Comparison of ENCODE assay signal across 12 cellular contexts in genomic region chr11:44939673-44940072, GRCh38. TPM values are rescaled to one million over a fixed set of nuclear protein-coding genes. Genes with fewer than 3 reads are reported as not detected.
DNase-seq lines count a peak whose midpoint lies in the region; ATAC-seq and TF ChIP-seq lines count a peak whose summit lies in the region.
"Had no signal": no experiment of that assay in that cellular context is flagged by ENCODE, and none has a peak within 500 bp of the region (broad histone marks: within the 10 kb centered on the region; RNA-seq: fewer than 3 reads in every experiment).

No MANE protein-coding gene starts in this region.

- H3K4me2 ChIP-seq in MM.1S (ENCODE audit: low read depth, low read length), result no peak overlapping the region

- peaks cover 6% of the 10 kb centered on the region for H3K4me1 Mint-ChIP-seq in MCF 10A (ENCODE audit: insufficient read depth, unreplicated experiment)
- peaks cover 58% of the 10 kb centered on the region for H3K4me1 Mint-ChIP-seq in activated B cell treated with CpG ODN at 0.5 μM for 24 hours
- H3K4me1 Mint-ChIP-seq in CD4-positive, alpha-beta memory T cell, result peaks cover 9 to 31% (median 15%) of the 10 kb centered on the region in 4 donors
- peaks cover 19% of the 10 kb centered on the region for H3K4me1 Mint-ChIP-seq in activated T-helper 17 cell treated with anti-CD3 and anti-CD28 coated beads, Interleukin-2, amount 50 U/mL, for 72 hours

- H3K9me3 Mint-ChIP-seq in MCF 10A (ENCODE audit: unreplicated experiment), result no peaks in the 10 kb centered on the region
- no peaks in the 10 kb centered on the region for H3K9me3 Mint-ChIP-seq in activated B cell treated with CpG ODN at 0.5 μM for 24 hours
- H3K9me3 Mint-ChIP-seq in CD4-positive, alpha-beta memory T cell, result no peaks in the 10 kb centered on the region
- no peaks in the 10 kb centered on the region for H3K9me3 Mint-ChIP-seq in activated T-helper 17 cell treated with anti-CD3 and anti-CD28 coated beads, Interleukin-2, amount 50 U/mL, for 72 hours
- H3K9me3 Mint-ChIP-seq: activated naive CD4-positive, alpha-beta T cell treated with anti-CD3 and anti-CD28 coated beads, Interleukin-2, amount 50 U/mL, for 24 hours had no signal

- no peak overlapping the region for H2AFZ ChIP-seq in MM.1S (ENCODE audit: low read length)

- H3K9ac ChIP-seq in MM.1S (ENCODE audit: low read length), result no peak overlapping the region

- H3K27ac ChIP-seq in breast epithelium, result peak overlapping the region; percentile 43 to 90
- peak overlapping the region; percentile 39 for H3K27ac ChIP-seq in right cardiac atrium (ENCODE audit: low read length)
- peak overlapping the region in 1 of 2 donors; percentile 25 for H3K27ac ChIP-seq in uterus
- no peak overlapping the region for H3K27ac ChIP-seq in CD4-positive, alpha-beta memory T cell (ENCODE audit: low read depth, low read length)
- H3K27ac ChIP-seq in MM.1S (ENCODE audit: low read length), result no peak overlapping the region

- TF ChIP-seq CTCF in breast epithelium (IDR thresholded peaks at IDR 0.05), result no peak
- TF ChIP-seq CTCF in MCF 10A (IDR thresholded peaks at IDR 0.05; ENCODE audit: unreplicated experiment), result no peak
- TF ChIP-seq CTCF in activated B cell treated with CpG ODN at 0.5 μM for 24 hours (IDR thresholded peaks at IDR 0.05), result no peak
- peak in 2 of 4 experiments; percentile 23 to 37 for TF ChIP-seq CTCF in uterus (IDR thresholded peaks at IDR 0.05)
- TF ChIP-seq CTCF in MM.1S (IDR thresholded peaks at IDR 0.05; ENCODE audit: low read length), result no peak

- H3K27ac Mint-ChIP-seq in MCF 10A (ENCODE audit: low read depth, unreplicated experiment), result no peak overlapping the region
- peak overlapping the region; percentile 24 for H3K27ac Mint-ChIP-seq in activated B cell treated with CpG ODN at 0.5 μM for 24 hours
- no peak overlapping the region for H3K27ac Mint-ChIP-seq in CD4-positive, alpha-beta memory T cell
- H3K27ac Mint-ChIP-seq in activated T-helper 17 cell treated with anti-CD3 and anti-CD28 coated beads, Interleukin-2, amount 50 U/mL, for 72 hours, result no peak overlapping the region
- H3K27ac Mint-ChIP-seq: activated naive CD4-positive, alpha-beta T cell treated with anti-CD3 and anti-CD28 coated beads, Interleukin-2, amount 50 U/mL, for 24 hours had no signal

- no peaks in the 10 kb centered on the region for H3K79me2 ChIP-seq in MM.1S (ENCODE audit: low read length)

- H3K36me3 Mint-ChIP-seq in MCF 10A (ENCODE audit: insufficient read depth, unreplicated experiment) (no peaks in the 10 kb centered on the region), activated B cell treated with CpG ODN at 0.5 μM for 24 hours (ENCODE audit: low read depth) (peaks cover 38% of the 10 kb centered on the region)
- H3K36me3 Mint-ChIP-seq in CD4-positive, alpha-beta memory T cell, result no peaks in the 10 kb centered on the region
- H3K36me3 Mint-ChIP-seq in activated T-helper 17 cell treated with anti-CD3 and anti-CD28 coated beads, Interleukin-2, amount 50 U/mL, for 72 hours (ENCODE audit: low read depth), result no peaks in the 10 kb centered on the region
- H3K36me3 Mint-ChIP-seq: activated naive CD4-positive, alpha-beta T cell treated with anti-CD3 and anti-CD28 coated beads, Interleukin-2, amount 50 U/mL, for 24 hours had no signal

- WGBS in right cardiac atrium, result 34% methylated on average over 14 of the region's 14 CpGs

- H3K27me3 Mint-ChIP-seq in MCF 10A (ENCODE audit: insufficient read depth, unreplicated experiment), result no peaks in the 10 kb centered on the region
- H3K27me3 Mint-ChIP-seq in activated B cell treated with CpG ODN at 0.5 μM for 24 hours, result no peaks in the 10 kb centered on the region
- no peaks in the 10 kb centered on the region for H3K27me3 Mint-ChIP-seq in CD4-positive, alpha-beta memory T cell
- H3K27me3 Mint-ChIP-seq in activated T-helper 17 cell treated with anti-CD3 and anti-CD28 coated beads, Interleukin-2, amount 50 U/mL, for 72 hours, result no peaks in the 10 kb centered on the region
- H3K27me3 Mint-ChIP-seq: activated naive CD4-positive, alpha-beta T cell treated with anti-CD3 and anti-CD28 coated beads, Interleukin-2, amount 50 U/mL, for 24 hours had no signal

- H3K4me3 Mint-ChIP-seq in MCF 10A (ENCODE audit: unreplicated experiment), result no peak overlapping the region
- no peak overlapping the region for H3K4me3 Mint-ChIP-seq in activated B cell treated with CpG ODN at 0.5 μM for 24 hours
- H3K4me3 Mint-ChIP-seq in CD4-positive, alpha-beta memory T cell, result no peak overlapping the region
- H3K4me3 Mint-ChIP-seq in activated T-helper 17 cell treated with anti-CD3 and anti-CD28 coated beads, Interleukin-2, amount 50 U/mL, for 72 hours, result no peak overlapping the region
- H3K4me3 Mint-ChIP-seq: activated naive CD4-positive, alpha-beta T cell treated with anti-CD3 and anti-CD28 coated beads, Interleukin-2, amount 50 U/mL, for 24 hours had no signal

- H3K9me3 ChIP-seq in breast epithelium (no peaks in the 10 kb centered on the region), right cardiac atrium (ENCODE audit: control insufficient read depth, low read length) (no peaks in the 10 kb centered on the region), uterus (no peaks in the 10 kb centered on the region), MM.1S (replicated peaks; ENCODE audit: insufficient read depth, low read length) (no peaks in the 10 kb centered on the region)
- no peaks in the 10 kb centered on the region for H3K9me3 ChIP-seq in CD4-positive, alpha-beta memory T cell (ENCODE audit: control insufficient read depth in 1 of 2, low read length in 2 of 2)

- DNase-seq in breast epithelium (ENCODE audit: low spot score in 2 of 2) (no peak), MCF 10A (ENCODE audit: unreplicated experiment) (no peak), activated B cell treated with CpG ODN at 0.5 μM for 24 hours (no peak), right cardiac atrium (peak; percentile 70 to 86 (median 80)), uterus (peak; percentile 41 to 43), MM.1S (no peak)
- no peak for DNase-seq in CD4-positive, alpha-beta memory T cell
- DNase-seq: ACHN, NCI-H446, T1000 had no signal

- intact Hi-C loops in breast epithelium (cut with DNase I; ENCODE audit: low total_unique reads), result loop anchor here (5.0 to 10.0 kb wide), 2 partner anchors 158 to 395 kb away; no protein-coding TSS in a partner anchor
- intact Hi-C loops in MCF 10A (cut with micrococcal nuclease), result loop anchor here (5.0 kb wide), 1 partner anchor 353 kb away; no protein-coding TSS in a partner anchor
- intact Hi-C loops in activated B cell treated with CpG ODN at 0.5 μM for 24 hours (cut with micrococcal nuclease), result loop anchor here (5.0 to 10.0 kb wide), 3 partner anchors 38 to 1765 kb away; partner anchors contain the start of genes ARHGAP1, SLC35C1 and ZNF408
- intact Hi-C loops in right cardiac atrium (cut with DNase I), result loop anchor here (5.0 to 10.0 kb wide), 5 partner anchors 163 to 385 kb away; partner anchors contain the start of gene SYT13 (in 1 of the 4)
- intact Hi-C loops in uterus (cut with DNase I; ENCODE audit: low total_unique reads), result loop anchor here (10.0 kb wide), 1 partner anchor 395 kb away; no protein-coding TSS in a partner anchor
- intact Hi-C loops in CD4-positive, alpha-beta memory T cell (cut with micrococcal nuclease), result no loop called here

- H3K9me2 ChIP-seq in MM.1S (replicated peaks; ENCODE audit: insufficient read depth, low read length), result no peaks in the 10 kb centered on the region

- BruUV-seq in MCF 10A (replicated peaks; lab: Mats Ljungman, UMichigan), result no TSS peak

- CTCF ChIA-PET in MCF 10A (lab: Yijun Ruan, JAX) (interaction anchor here (0.8 to 17.4 kb wide), 3 partner anchors 15 to 162 kb away, joined by 3 to 1181 read pairs (median 6); no protein-coding TSS in a partner anchor), activated B cell treated with CpG ODN at 0.5 μM for 24 hours (lab: Charles Lee) (interaction anchor here (1.1 to 24.5 kb wide), 2 partner anchors 13 to 165 kb away, joined by 3 to 1010 read pairs; no protein-coding TSS in a partner anchor)
- CTCF ChIA-PET in CD4-positive, alpha-beta memory T cell (lab: Charles Lee; ENCODE audit: partially characterized antibody), result interaction anchor here (0.9 to 18.9 kb wide), 4 partner anchors 11 to 166 kb away, joined by 3 to 1298 read pairs (median 56); partner anchors contain the start of gene TP53I11

- peaks cover 0 to 5% of the 10 kb centered on the region in 2 donors for H3K4me1 ChIP-seq in breast epithelium
- H3K4me1 ChIP-seq in right cardiac atrium (ENCODE audit: control insufficient read depth, insufficient read depth, low read length), result peaks cover 23% of the 10 kb centered on the region
- H3K4me1 ChIP-seq in uterus, result no peaks in the 10 kb centered on the region
- H3K4me1 ChIP-seq in CD4-positive, alpha-beta memory T cell (ENCODE audit: insufficient read depth, low read length), result peaks cover 16% of the 10 kb centered on the region
- H3K4me1 ChIP-seq in MM.1S (ENCODE audit: low read length), result 0 out of 2 replicates have a peak, but pooled peaks cover 9% of the 10 kb centered on the region

- POLR2A ChIA-PET in MCF 10A (lab: Yijun Ruan, JAX), result interaction anchor here (0.9 kb wide), 1 partner anchor 164 kb away, joined by 3 read pairs; no protein-coding TSS in a partner anchor
- POLR2A ChIA-PET in activated B cell treated with CpG ODN at 0.5 μM for 24 hours (lab: Charles Lee), result interaction anchor here (0.8 to 0.9 kb wide), 2 partner anchors 10 to 166 kb away, joined by 3 read pairs; no protein-coding TSS in a partner anchor
- POLR2A ChIA-PET in CD4-positive, alpha-beta memory T cell (lab: Charles Lee; ENCODE audit: partially characterized antibody), result no interaction called here

- H3K36me3 ChIP-seq in breast epithelium (no peaks in the 10 kb centered on the region), uterus (no peaks in the 10 kb centered on the region), MM.1S (replicated peaks; ENCODE audit: insufficient read depth, low read length) (no peaks in the 10 kb centered on the region)
- no peaks in the 10 kb centered on the region for H3K36me3 ChIP-seq in CD4-positive, alpha-beta memory T cell (ENCODE audit: insufficient read depth, low read length)

- H3K27me3 ChIP-seq in breast epithelium, result no peaks in the 10 kb centered on the region
- H3K27me3 ChIP-seq in right cardiac atrium (ENCODE audit: control insufficient read depth, insufficient read depth), result no peaks in the 10 kb centered on the region
- no peaks in the 10 kb centered on the region for H3K27me3 ChIP-seq in uterus
- no peaks in the 10 kb centered on the region for H3K27me3 ChIP-seq in CD4-positive, alpha-beta memory T cell (ENCODE audit: insufficient read depth, low read length)
- no peaks in the 10 kb centered on the region for H3K27me3 ChIP-seq in MM.1S (replicated peaks; ENCODE audit: insufficient read depth, low read length)

- peak overlapping the region in 1 of 3 donors; percentile 33 for H3K4me3 ChIP-seq in breast epithelium
- H3K4me3 ChIP-seq in right cardiac atrium (ENCODE audit: low read length), result no peak overlapping the region
- H3K4me3 ChIP-seq in uterus, result no peak overlapping the region
- no peak overlapping the region for H3K4me3 ChIP-seq in CD4-positive, alpha-beta memory T cell (ENCODE audit: low read length in 2 of 2)
- no peak overlapping the region for H3K4me3 ChIP-seq in MM.1S (ENCODE audit: low read length)

- H3F3A ChIP-seq in MM.1S (ENCODE audit: insufficient read depth, low read length), result no peaks in the 10 kb centered on the region

- no peak for TF ChIP-seq POLR2A in breast epithelium (IDR thresholded peaks at IDR 0.05)
- TF ChIP-seq POLR2A in uterus (IDR thresholded peaks at IDR 0.05), result no peak

- no peak for ATAC-seq in activated B cell treated with CpG ODN at 0.5 μM for 24 hours (ENCODE audit: low read depth)
- peak; percentile 50 to 63 for ATAC-seq in right cardiac atrium
- ATAC-seq in activated T-helper 17 cell treated with anti-CD3 and anti-CD28 coated beads, Interleukin-2, amount 50 U/mL, for 72 hours (replicated peaks), result no peak

- H4K20me1 ChIP-seq in MM.1S (ENCODE audit: insufficient read depth, low read length), result no peaks in the 10 kb centered on the region

RNA-seq across cellular contexts. Expression of gene TP53I11, which starts 11.0 kb away (rescaled TPM):
- total RNA-seq in breast epithelium, result 10 to 100 TPM; 30.7 to 91.1 (median 75.7) TPM
- 14.8 and 17.7 TPM in 2 replicates for total RNA-seq in MCF 10A (2022)
- 145 and 175 TPM in 2 replicates for total RNA-seq in activated B cell treated with CpG ODN at 0.5 μM for 24 hours
- total RNA-seq in right cardiac atrium, result 100 to 1,000 TPM in 1 of 4 donors, 10 to 100 TPM in 3; 50.9 to 105 (median 83.1) TPM
- 81.2 TPM for polyA plus RNA-seq in right cardiac atrium
- 10 to 100 TPM in 3 of 4 donors, 1 to 10 TPM in 1; 3.8 to 53.9 (median 17.5) TPM for total RNA-seq in uterus
- total RNA-seq in CD4-positive, alpha-beta memory T cell, result 1 to 10 TPM; 4.0 to 7.0 TPM
- polyA plus RNA-seq in CD4-positive, alpha-beta memory T cell, result 1 to 10 TPM; 1.1 to 6.2 TPM
- 1 to 10 TPM; 3.8 to 6.4 TPM for total RNA-seq in activated T-helper 17 cell treated with anti-CD3 and anti-CD28 coated beads, Interleukin-2, amount 50 U/mL, for 72 hours

Comparison
In these comparisons a context has a peak if more than half of its experiments do, and no peak if none do; other contexts are left out.
1. DNase-seq: peak in right cardiac atrium (3 of 3) and uterus (2 of 2); none in breast epithelium (0 of 2), MCF 10A (single experiment), activated B cell treated with CpG ODN at 0.5 μM for 24 hours (single experiment), CD4-positive, alpha-beta memory T cell (0 of 5) and MM.1S (single experiment).
2. H3K27ac ChIP-seq: peak in breast epithelium (2 of 2) and right cardiac atrium (single experiment); none in CD4-positive, alpha-beta memory T cell (single experiment) and MM.1S (single experiment).
3. ATAC-seq: peak in right cardiac atrium (2 of 2); none in activated B cell treated with CpG ODN at 0.5 μM for 24 hours (single experiment) and activated T-helper 17 cell treated with anti-CD3 and anti-CD28 coated beads, Interleukin-2, amount 50 U/mL, for 72 hours (single experiment).